10 cellular contexts compared by ENCODE assay signal in the genomic region with DNA sequence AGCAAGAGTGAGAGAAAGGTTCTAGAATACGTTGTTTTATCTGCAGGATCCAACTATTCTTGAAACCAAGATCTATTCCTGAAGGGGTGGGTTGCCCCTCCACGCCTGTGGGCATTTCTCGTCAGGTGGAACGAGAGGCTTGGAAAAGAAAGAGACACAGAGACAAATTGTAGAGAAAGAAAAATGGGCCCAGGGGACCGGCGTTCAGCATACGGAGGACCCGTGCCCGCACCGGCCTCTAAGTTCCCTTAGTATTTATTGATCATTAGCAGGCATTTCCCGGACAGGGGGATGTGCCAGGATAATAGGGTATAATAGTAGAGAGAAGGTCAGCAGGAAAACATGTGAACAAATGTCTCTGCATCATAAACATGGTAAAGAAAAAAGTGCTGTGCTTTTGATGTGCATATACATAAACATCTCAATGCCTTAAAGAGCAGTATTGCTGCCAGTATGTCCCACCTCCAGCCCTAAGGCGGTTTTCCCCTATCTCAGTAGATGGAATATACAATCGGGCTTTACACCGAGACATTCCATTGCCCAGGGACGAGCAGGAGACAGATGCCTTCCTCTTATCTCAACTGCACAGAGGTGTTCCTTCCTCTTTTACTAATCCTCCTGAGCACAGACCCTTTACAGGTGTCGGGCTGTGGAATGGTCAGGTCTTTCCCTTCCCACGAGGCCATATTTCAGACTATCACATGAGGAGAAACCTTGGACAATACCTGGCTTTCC. TPM values are rescaled to one million over a fixed set of nuclear protein-coding genes. Genes with fewer than 3 reads are reported as not detected.
DNase-seq lines count a peak whose midpoint lies in the region; ATAC-seq, FAIRE-seq and TF ChIP-seq lines count a peak whose summit lies in the region.
"Not testable (repeated sequence)": the region's sequence is repeated elsewhere in the genome, so short reads cannot be mapped to it uniquely, and the experiment has no call there.
"Had no signal": no experiment of that assay in that cellular context is flagged by ENCODE, and none has a peak within 500 bp of the region (broad histone marks: within the 10 kb centered on the region; RNA-seq: fewer than 3 reads in every experiment).

No MANE protein-coding gene starts in this region.

- not testable (repeated sequence) for H3K9me3 Mint-ChIP-seq in CD14-positive monocyte; IgD-negative memory B cell; activated B cell treated with CpG ODN at 0.5 μM for 24 hours; astrocyte (ENCODE audit: unreplicated experiment)

- H3K36me3 Mint-ChIP-seq in CD14-positive monocyte (peaks cover 18 to 21% of the 10 kb centered on the region in 2 donors), activated B cell treated with CpG ODN at 0.5 μM for 24 hours (ENCODE audit: low read depth) (peaks cover 32% of the 10 kb centered on the region)
- not testable (repeated sequence) for H3K36me3 Mint-ChIP-seq in IgD-negative memory B cell; astrocyte (ENCODE audit: low read depth, unreplicated experiment)

- not testable (repeated sequence) for DNase-seq in CD14-positive monocyte (ENCODE audit: low spot score); activated B cell treated with CpG ODN at 0.5 μM for 24 hours; astrocyte (ENCODE audit: low read depth)

- TF ChIP-seq CTCF in CD14-positive monocyte (IDR thresholded peaks at IDR 0.05); activated B cell treated with CpG ODN at 0.5 μM for 24 hours (IDR thresholded peaks at IDR 0.05); astrocyte (IDR thresholded peaks at IDR 0.05; ENCODE audit: insufficient read depth, low read depth, low read length); neutrophil (IDR thresholded peaks at IDR 0.05): not testable (repeated sequence)

- H3K9me3 ChIP-seq in astrocyte (ENCODE audit: insufficient read depth, low read depth, low read length); iPS-18c (ENCODE audit: control insufficient read depth, insufficient read depth, low read length); neutrophil: not testable (repeated sequence)

- not testable (repeated sequence) for ATAC-seq in activated B cell treated with CpG ODN at 0.5 μM for 24 hours (ENCODE audit: low read depth)

- H3K4me3 ChIP-seq in astrocyte (ENCODE audit: insufficient read depth, low read depth, low read length) = not testable (repeated sequence)
- H3K4me3 ChIP-seq in iPS-18c (ENCODE audit: insufficient read depth, low read depth, low read length) (peak overlapping the region; percentile 21; the same call in 1 of the 2 replicates), neutrophil (ENCODE audit: low read depth in 1 of 2, low read length in 1 of 2) (peak overlapping the region in 1 of 2 experiments; percentile 78)

- H3K27me3 Mint-ChIP-seq in CD14-positive monocyte (ENCODE audit: low read depth in 3 of 3); IgD-negative memory B cell; activated B cell treated with CpG ODN at 0.5 μM for 24 hours; astrocyte (ENCODE audit: low read depth, unreplicated experiment): not testable (repeated sequence)

- H3K27ac Mint-ChIP-seq in CD14-positive monocyte (peak overlapping the region in 4 of 7 donors; percentile 64 to 92 (median 90)), IgD-negative memory B cell (peak overlapping the region; percentile 86 to 94 (median 94)), activated B cell treated with CpG ODN at 0.5 μM for 24 hours (peak overlapping the region; percentile 92)
- H3K27ac Mint-ChIP-seq in astrocyte (ENCODE audit: unreplicated experiment) = not testable (repeated sequence)

- intact Hi-C loops in CD14-positive monocyte (cut with micrococcal nuclease) (loop anchor here in 1 of 2 donors (10.0 kb wide), 1 partner anchor 226 kb away; the partner anchor contains the start of genes KNTC1 and RSRC2), activated B cell treated with CpG ODN at 0.5 μM for 24 hours (cut with micrococcal nuclease) (loop anchor here (2.0 to 10.0 kb wide), 2 partner anchors 24 to 484 kb away; partner anchors contain the start of genes MPHOSPH9 and MTRFR)

- not testable (repeated sequence) for H3K9ac ChIP-seq in astrocyte (ENCODE audit: low read length)

- CTCF ChIA-PET in activated B cell treated with CpG ODN at 0.5 μM for 24 hours (lab: Charles Lee) = not testable (repeated sequence)

- not testable (repeated sequence) for H3K27ac ChIP-seq in astrocyte (ENCODE audit: low read depth, low read length)
- peak overlapping the region; percentile 85 for H3K27ac ChIP-seq in neutrophil

- POLR2A ChIA-PET in activated B cell treated with CpG ODN at 0.5 μM for 24 hours (lab: Charles Lee) = not testable (repeated sequence)

- H3K4me1 ChIP-seq in astrocyte (ENCODE audit: insufficient read depth, low read length) = not testable (repeated sequence)
- H3K4me1 ChIP-seq in neutrophil (ENCODE audit: control insufficient read depth in 1 of 2, insufficient read depth in 1 of 2, low read depth in 1 of 2, low read length in 1 of 2) = peaks cover 69 to 73% of the 10 kb centered on the region in 2 experiments

- not testable (repeated sequence) for H3K27me3 ChIP-seq in astrocyte (ENCODE audit: insufficient read depth, low read length); neutrophil

- H3K4me3 Mint-ChIP-seq in CD14-positive monocyte = not testable (repeated sequence)
- H3K4me3 Mint-ChIP-seq in IgD-negative memory B cell (peak overlapping the region; percentile 95 to 99 (median 96)), activated B cell treated with CpG ODN at 0.5 μM for 24 hours (peak overlapping the region; percentile 71), astrocyte (ENCODE audit: unreplicated experiment) (peak overlapping the region; percentile 98)

- peaks cover 30% of the 10 kb centered on the region for H3K79me2 ChIP-seq in astrocyte (ENCODE audit: insufficient read depth, low read length)

- not testable (repeated sequence) for H3K4me2 ChIP-seq in astrocyte (ENCODE audit: low read length)

- H3K4me1 Mint-ChIP-seq in CD14-positive monocyte = peaks cover 33% of the 10 kb centered on the region
- peaks cover 20 to 36% (median 32%) of the 10 kb centered on the region in 3 donors for H3K4me1 Mint-ChIP-seq in IgD-negative memory B cell
- peaks cover 36% of the 10 kb centered on the region for H3K4me1 Mint-ChIP-seq in activated B cell treated with CpG ODN at 0.5 μM for 24 hours
- peaks cover 18% of the 10 kb centered on the region for H3K4me1 Mint-ChIP-seq in astrocyte (ENCODE audit: low read depth, unreplicated experiment)

- not testable (repeated sequence) for H2AFZ ChIP-seq in astrocyte (ENCODE audit: low read depth, low read length)

- H3K36me3 ChIP-seq in astrocyte (ENCODE audit: insufficient read depth, low read length) (peaks cover 16% of the 10 kb centered on the region), neutrophil (peaks cover 17% of the 10 kb centered on the region)

- FAIRE-seq in astrocyte (lab: Jason Lieb, UNC) = not testable (repeated sequence)

- H4K20me1 ChIP-seq in astrocyte (ENCODE audit: insufficient read depth, low read length) = not testable (repeated sequence)

RNA-seq across cellular contexts. Expression of gene DENR, which starts 1.7 kb away (rescaled TPM):
- polyA plus RNA-seq in CD14-positive monocyte = 10 to 100 TPM; 32.5 to 34.1 TPM
- 68.1 TPM for polyA plus RNA-seq in IgD-negative memory B cell
- 50.5 and 53.3 TPM in 2 replicates for total RNA-seq in activated B cell treated with CpG ODN at 0.5 μM for 24 hours
- 58.2 and 62.9 TPM in 2 replicates for total RNA-seq in astrocyte

RNA-seq across cellular contexts. Expression of gene HCAR1, which starts 20.3 kb away (rescaled TPM):
- polyA plus RNA-seq in CD14-positive monocyte (not detected), IgD-negative memory B cell (not detected)
- total RNA-seq in activated B cell treated with CpG ODN at 0.5 μM for 24 hours (not detected in 2 replicates), astrocyte (not detected in 2 replicates)
- total RNA-seq: mononuclear cell had no signal
- polyA plus RNA-seq: SK-N-SH had no signal

RNA-seq across cellular contexts. Expression of gene CCDC62, which starts 23.4 kb away (rescaled TPM):
- polyA plus RNA-seq in CD14-positive monocyte = under 1 TPM; 0.09 to 0.13 TPM
- polyA plus RNA-seq in IgD-negative memory B cell = 1.3 TPM
- 1.6 and 1.7 TPM in 2 replicates for total RNA-seq in activated B cell treated with CpG ODN at 0.5 μM for 24 hours
- 0.60 and 0.82 TPM in 2 replicates for total RNA-seq in astrocyte
- total RNA-seq: body of pancreas had no signal

RNA-seq across cellular contexts. Expression of gene HCAR3, which starts 34.3 kb away (rescaled TPM):
- 10 to 100 TPM; 14.4 to 23.7 TPM for polyA plus RNA-seq in CD14-positive monocyte
- not detected for polyA plus RNA-seq in IgD-negative memory B cell
- not detected in 2 replicates for total RNA-seq in activated B cell treated with CpG ODN at 0.5 μM for 24 hours
- not detected in 2 replicates for total RNA-seq in astrocyte
- total RNA-seq: activated CD8-positive, alpha-beta memory T cell treated with anti-CD3 and anti-CD28 coated beads for 36 hours had no signal
- polyA plus RNA-seq: SK-N-SH had no signal

RNA-seq across cellular contexts. Expression of gene HCAR2, which starts 47.8 kb away (rescaled TPM):
- polyA plus RNA-seq in CD14-positive monocyte = 10 to 100 TPM in 1 of 2 donors, 1 to 10 TPM in 1; 8.1 to 13.0 TPM
- not detected for polyA plus RNA-seq in IgD-negative memory B cell
- total RNA-seq in activated B cell treated with CpG ODN at 0.5 μM for 24 hours = not detected in 2 replicates
- total RNA-seq in astrocyte = not detected in 2 replicates
- total RNA-seq: activated CD8-positive, alpha-beta memory T cell treated with anti-CD3 and anti-CD28 coated beads for 36 hours; body of pancreas had no signal
- polyA plus RNA-seq: SK-N-SH had no signal
